ENCODE assay signal across 18 cellular contexts in genomic region chr7:27843584-27844305, GRCh38.
DNase-seq lines count a peak whose midpoint lies in the region; ATAC-seq and TF ChIP-seq lines count a peak whose summit lies in the region.
"Had no signal": no experiment of that assay in that cellular context is flagged by ENCODE, and none has a peak within 500 bp of the region (broad histone marks: within the 10 kb centered on the region; RNA-seq: fewer than 3 reads in every experiment).

No MANE protein-coding gene starts in this region.

- H3K36me3 Mint-ChIP-seq in natural killer cell (no peaks in the 10 kb centered on the region), neural progenitor cell (peaks cover 2% of the 10 kb centered on the region)
- no peaks in the 10 kb centered on the region for H3K36me3 Mint-ChIP-seq in natural killer cell treated with Interleukin-12 subunit alpha and Interleukin-12 subunit beta and Interleukin-15 and Interleukin-18, amount 100 ng/mL, for 72 hours
- peaks cover 22% of the 10 kb centered on the region for H3K36me3 Mint-ChIP-seq in activated T-helper 17 cell treated with anti-CD3 and anti-CD28 coated beads, Interleukin-2, amount 50 U/mL, for 72 hours (ENCODE audit: low read depth)
- H3K36me3 Mint-ChIP-seq in activated T-helper 1 cell treated with anti-CD3 and anti-CD28 coated beads, Interleukin-12 subunit alpha, Interleukin-12 subunit beta, Interleukin-2, Interleukin-4 antibody, amounts not matched to agents 30 ng/mL and 10 ng/mL and 1 ng/mL, durations not matched to agents 14 hours and 24 hours and 36 hours (ENCODE audit: low read depth) = no peaks in the 10 kb centered on the region

- H3K27ac Mint-ChIP-seq in natural killer cell (peak overlapping the region; percentile 8 to 10), neural progenitor cell (no peak overlapping the region)
- no peak overlapping the region for H3K27ac Mint-ChIP-seq in natural killer cell treated with Interleukin-12 subunit alpha and Interleukin-12 subunit beta and Interleukin-15 and Interleukin-18, amount 100 ng/mL, for 72 hours
- H3K27ac Mint-ChIP-seq in activated T-helper 17 cell treated with anti-CD3 and anti-CD28 coated beads, Interleukin-2, amount 50 U/mL, for 72 hours = peak overlapping the region; percentile 48
- no peak overlapping the region for H3K27ac Mint-ChIP-seq in activated T-helper 1 cell treated with anti-CD3 and anti-CD28 coated beads, Interleukin-12 subunit alpha, Interleukin-12 subunit beta, Interleukin-2, Interleukin-4 antibody, amounts not matched to agents 30 ng/mL and 10 ng/mL and 1 ng/mL, durations not matched to agents 14 hours and 24 hours and 36 hours
- H3K27ac Mint-ChIP-seq: B cell; CD4-positive, CD25-positive, alpha-beta regulatory T cell; CD8-positive, alpha-beta T cell had no signal

- peaks cover 2% of the 10 kb centered on the region for H3K36me3 ChIP-seq in H7 (replicated peaks; ENCODE audit: control insufficient read depth, insufficient read depth, low read length)
- no peaks in the 10 kb centered on the region for H3K36me3 ChIP-seq in neural progenitor cell
- H3K36me3 ChIP-seq: BLaER1 had no signal

- no peak overlapping the region for H3K9ac ChIP-seq in neural progenitor cell
- H3K9ac ChIP-seq: BLaER1 had no signal

- H3K4me1 ChIP-seq in neural progenitor cell = peaks cover 39% of the 10 kb centered on the region
- H3K4me1 ChIP-seq: Caco-2 had no signal

- TF ChIP-seq CTCF in natural killer cell (IDR thresholded peaks at IDR 0.05) (no peak), neural progenitor cell (IDR thresholded peaks at IDR 0.05) (no peak)

- H3K9me3 ChIP-seq in neural progenitor cell (ENCODE audit: low read depth) = no peaks in the 10 kb centered on the region
- H3K9me3 ChIP-seq: BLaER1, Caco-2 had no signal

- DNase-seq in natural killer cell = no peak
- no peak for DNase-seq in natural killer cell treated with Interleukin-12 subunit alpha and Interleukin-12 subunit beta and Interleukin-15 and Interleukin-18, amount 100 ng/mL, for 72 hours (ENCODE audit: low spot score)
- peak; percentile 27 for DNase-seq in H7
- DNase-seq in neural progenitor cell (ENCODE audit: low spot score) = no peak
- DNase-seq in activated T-helper 1 cell treated with anti-CD3 and anti-CD28 coated beads, Interleukin-12 subunit alpha, Interleukin-12 subunit beta, Interleukin-2, Interleukin-4 antibody, amounts not matched to agents 30 ng/mL and 10 ng/mL and 1 ng/mL, durations not matched to agents 14 hours and 24 hours and 36 hours (ENCODE audit: low spot score) = no peak
- DNase-seq in AML-193 (lab: John Stamatoyannopoulos, UW) = no peak
- DNase-seq in SKM-1 treated with dmso at 0.1 percent for 144 hours (lab: John Stamatoyannopoulos, UW; ENCODE audit: unreplicated experiment) = no peak
- DNase-seq: Caco-2; CD4-positive, CD25-positive, alpha-beta regulatory T cell; CD8-positive, alpha-beta T cell; DMS153; DND-41; GOT3; HCEC 1CT had no signal

- H3K79me2 ChIP-seq in neural progenitor cell (ENCODE audit: low read depth) = no peaks in the 10 kb centered on the region

- H3K27me3 ChIP-seq in H7 (ENCODE audit: control insufficient read depth, insufficient read depth, low read length) = no peaks in the 10 kb centered on the region
- H3K27me3 ChIP-seq in neural progenitor cell = no peaks in the 10 kb centered on the region
- H3K27me3 ChIP-seq: BLaER1 had no signal

- H3K27me3 Mint-ChIP-seq in natural killer cell (ENCODE audit: low read depth in 2 of 2) = no peaks in the 10 kb centered on the region
- no peaks in the 10 kb centered on the region for H3K27me3 Mint-ChIP-seq in natural killer cell treated with Interleukin-12 subunit alpha and Interleukin-12 subunit beta and Interleukin-15 and Interleukin-18, amount 100 ng/mL, for 72 hours
- no peaks in the 10 kb centered on the region for H3K27me3 Mint-ChIP-seq in activated T-helper 17 cell treated with anti-CD3 and anti-CD28 coated beads, Interleukin-2, amount 50 U/mL, for 72 hours
- no peaks in the 10 kb centered on the region for H3K27me3 Mint-ChIP-seq in neural progenitor cell (ENCODE audit: insufficient read depth, low read depth)
- peaks cover 2% of the 10 kb centered on the region for H3K27me3 Mint-ChIP-seq in activated T-helper 1 cell treated with anti-CD3 and anti-CD28 coated beads, Interleukin-12 subunit alpha, Interleukin-12 subunit beta, Interleukin-2, Interleukin-4 antibody, amounts not matched to agents 30 ng/mL and 10 ng/mL and 1 ng/mL, durations not matched to agents 14 hours and 24 hours and 36 hours (ENCODE audit: insufficient read depth)
- H3K27me3 Mint-ChIP-seq: B cell; CD4-positive, CD25-positive, alpha-beta regulatory T cell had no signal

- H3F3A ChIP-seq in neural progenitor cell (ENCODE audit: low read depth) = peaks cover 31% of the 10 kb centered on the region

- H3K4me2 ChIP-seq in neural progenitor cell = peak overlapping the region; percentile 48

- H3K9me3 Mint-ChIP-seq in natural killer cell (no peaks in the 10 kb centered on the region), neural progenitor cell (no peaks in the 10 kb centered on the region)
- H3K9me3 Mint-ChIP-seq in natural killer cell treated with Interleukin-12 subunit alpha and Interleukin-12 subunit beta and Interleukin-15 and Interleukin-18, amount 100 ng/mL, for 72 hours = no peaks in the 10 kb centered on the region
- H3K9me3 Mint-ChIP-seq in activated T-helper 17 cell treated with anti-CD3 and anti-CD28 coated beads, Interleukin-2, amount 50 U/mL, for 72 hours = no peaks in the 10 kb centered on the region
- H3K9me3 Mint-ChIP-seq in activated T-helper 1 cell treated with anti-CD3 and anti-CD28 coated beads, Interleukin-12 subunit alpha, Interleukin-12 subunit beta, Interleukin-2, Interleukin-4 antibody, amounts not matched to agents 30 ng/mL and 10 ng/mL and 1 ng/mL, durations not matched to agents 14 hours and 24 hours and 36 hours = no peaks in the 10 kb centered on the region
- H3K9me3 Mint-ChIP-seq: CD4-positive, CD25-positive, alpha-beta regulatory T cell; CD8-positive, alpha-beta T cell had no signal

- ATAC-seq in natural killer cell = no peak
- ATAC-seq in natural killer cell treated with Interleukin-12 subunit alpha and Interleukin-12 subunit beta and Interleukin-15 and Interleukin-18, amount 100 ng/mL, for 72 hours = no peak
- no peak for ATAC-seq in activated T-helper 17 cell treated with anti-CD3 and anti-CD28 coated beads, Interleukin-2, amount 50 U/mL, for 72 hours (replicated peaks)
- ATAC-seq: CD8-positive, alpha-beta T cell had no signal

- no peak overlapping the region for H3K4me3 ChIP-seq in H7 (ENCODE audit: insufficient read depth, low read depth, low read length)
- no peak overlapping the region for H3K4me3 ChIP-seq in neural progenitor cell
- H3K4me3 ChIP-seq: BLaER1 had no signal

- intact Hi-C loops in natural killer cell (cut with micrococcal nuclease) = no loop called here
- intact Hi-C loops in activated T-helper 1 cell treated with anti-CD3 and anti-CD28 coated beads, Interleukin-12 subunit alpha, Interleukin-12 subunit beta, Interleukin-2, Interleukin-4 antibody, amounts not matched to agents 30 ng/mL and 10 ng/mL and 1 ng/mL, durations not matched to agents 14 hours and 24 hours and 36 hours (cut with micrococcal nuclease) = no loop called here

- H3K27ac ChIP-seq in neural progenitor cell = no peak overlapping the region
- H3K27ac ChIP-seq: BLaER1, C4-2B had no signal

- H3K4me1 Mint-ChIP-seq in natural killer cell (peaks cover 12 to 14% of the 10 kb centered on the region in 2 donors), neural progenitor cell (peaks cover 20% of the 10 kb centered on the region)
- H3K4me1 Mint-ChIP-seq in natural killer cell treated with Interleukin-12 subunit alpha and Interleukin-12 subunit beta and Interleukin-15 and Interleukin-18, amount 100 ng/mL, for 72 hours (ENCODE audit: low read depth in 2 of 2) = peaks cover 2 to 16% of the 10 kb centered on the region in 2 donors
- H3K4me1 Mint-ChIP-seq in activated T-helper 17 cell treated with anti-CD3 and anti-CD28 coated beads, Interleukin-2, amount 50 U/mL, for 72 hours = peaks cover 18% of the 10 kb centered on the region
- no peaks in the 10 kb centered on the region for H3K4me1 Mint-ChIP-seq in activated T-helper 1 cell treated with anti-CD3 and anti-CD28 coated beads, Interleukin-12 subunit alpha, Interleukin-12 subunit beta, Interleukin-2, Interleukin-4 antibody, amounts not matched to agents 30 ng/mL and 10 ng/mL and 1 ng/mL, durations not matched to agents 14 hours and 24 hours and 36 hours (ENCODE audit: low read depth)
- H3K4me1 Mint-ChIP-seq: B cell had no signal

- H2AFZ ChIP-seq in neural progenitor cell (replicated peaks) = no peak overlapping the region

- no peaks in the 10 kb centered on the region for H4K20me1 ChIP-seq in neural progenitor cell (ENCODE audit: low read depth)
- H4K20me1 ChIP-seq: BLaER1 had no signal

- H3K4me3 Mint-ChIP-seq in natural killer cell (no peak overlapping the region), neural progenitor cell (no peak overlapping the region)
- H3K4me3 Mint-ChIP-seq in natural killer cell treated with Interleukin-12 subunit alpha and Interleukin-12 subunit beta and Interleukin-15 and Interleukin-18, amount 100 ng/mL, for 72 hours = no peak overlapping the region
- no peak overlapping the region for H3K4me3 Mint-ChIP-seq in activated T-helper 17 cell treated with anti-CD3 and anti-CD28 coated beads, Interleukin-2, amount 50 U/mL, for 72 hours
- no peak overlapping the region for H3K4me3 Mint-ChIP-seq in activated T-helper 1 cell treated with anti-CD3 and anti-CD28 coated beads, Interleukin-12 subunit alpha, Interleukin-12 subunit beta, Interleukin-2, Interleukin-4 antibody, amounts not matched to agents 30 ng/mL and 10 ng/mL and 1 ng/mL, durations not matched to agents 14 hours and 24 hours and 36 hours
- H3K4me3 Mint-ChIP-seq: B cell; CD8-positive, alpha-beta T cell had no signal

Comparison
In these comparisons a context has a peak if more than half of its experiments do, and no peak if none do; other contexts are left out.
1. H3K27ac Mint-ChIP-seq: peak in natural killer cell (2 of 2) and activated T-helper 17 cell treated with anti-CD3 and anti-CD28 coated beads, Interleukin-2, amount 50 U/mL, for 72 hours (single experiment); none in natural killer cell treated with Interleukin-12 subunit alpha and Interleukin-12 subunit beta and Interleukin-15 and Interleukin-18, amount 100 ng/mL, for 72 hours (0 of 2), neural progenitor cell (single experiment) and activated T-helper 1 cell treated with anti-CD3 and anti-CD28 coated beads, Interleukin-12 subunit alpha, Interleukin-12 subunit beta, Interleukin-2, Interleukin-4 antibody, amounts not matched to agents 30 ng/mL and 10 ng/mL and 1 ng/mL, durations not matched to agents 14 hours and 24 hours and 36 hours (single experiment).